ENCODE assay signal across 9 cellular contexts in genomic region chr1:62140666-62141065, GRCh38. TPM values are rescaled to one million over a fixed set of nuclear protein-coding genes. Genes with fewer than 3 reads are reported as not detected.
"Had no signal": no experiment of that assay in that cellular context is flagged by ENCODE, and none has a peak within 500 bp of the region (broad histone marks: within the 10 kb centered on the region; RNA-seq: fewer than 3 reads in every experiment).

No MANE protein-coding gene starts in this region.

- DNase-seq: GDM1, GF-D8 had no signal

- FAIRE-seq: G401.6, GM12878, GM12891, GM12892, GM18507, GM19239 had no signal

- H3K4me3 ChIP-seq: GM12878 had no signal

- ATAC-seq: GM12878 had no signal

RNA-seq across cellular contexts. Expression of gene L1TD1, which starts 54.0 kb away (rescaled TPM):
- total RNA-seq: G401 had no signal
